2 cellular contexts compared by ENCODE assay signal in the genomic region with DNA sequence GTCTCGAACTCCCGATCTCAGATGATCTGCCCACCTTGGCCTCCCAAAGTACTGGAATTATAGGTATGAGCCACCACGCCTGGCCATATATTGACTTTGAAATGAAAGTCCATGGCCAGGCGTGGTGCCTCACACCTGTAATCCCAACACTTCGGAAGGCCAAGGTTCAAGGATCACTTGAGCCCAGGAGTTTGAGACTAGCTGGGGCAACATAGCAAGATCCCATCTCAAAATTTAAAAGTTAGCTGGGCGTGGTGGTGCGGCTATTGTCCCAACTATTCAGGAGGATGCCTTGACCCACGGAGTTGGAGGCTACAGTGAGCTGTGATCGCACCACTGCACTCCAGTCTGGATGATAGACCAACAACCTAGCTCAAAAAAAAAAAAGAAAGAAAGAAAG.
TF ChIP-seq lines count a peak whose summit lies in the region.

No MANE protein-coding gene starts in this region.

TF ChIP-seq in HepG2, 621 proteins besides CTCF, POLR2A, EP300 and RAD21:
- no peak for TF ChIP-seq ZNF572 (CRISPR knock-in tag; IDR thresholded peaks at IDR 0.05)
- TF ChIP-seq, protein P1, sequence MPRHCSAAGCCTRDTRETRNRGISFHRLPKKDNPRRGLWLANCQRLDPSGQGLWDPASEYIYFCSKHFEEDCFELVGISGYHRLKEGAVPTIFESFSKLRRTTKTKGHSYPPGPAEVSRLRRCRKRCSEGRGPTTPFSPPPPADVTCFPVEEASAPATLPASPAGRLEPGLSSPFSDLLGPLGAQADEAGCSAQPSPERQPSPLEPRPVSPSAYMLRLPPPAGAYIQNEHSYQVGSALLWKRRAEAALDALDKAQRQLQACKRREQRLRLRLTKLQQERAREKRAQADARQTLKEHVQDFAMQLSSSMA (CRISPR knock-in tag; IDR thresholded peaks at IDR 0.05), result no peak
- no peak for TF ChIP-seq ASH2L (IDR thresholded peaks at IDR 0.05; ENCODE audit: insufficient read length, low read depth, low read length)
- TF ChIP-seq ZNF121 (CRISPR knock-in tag; IDR thresholded peaks at IDR 0.05), result peak; percentile 83
- 0 out of 2 replicates have a peak, but pooled peaks have one; percentile 6 for TF ChIP-seq HNF4A (CRISPR knock-in tag; IDR thresholded peaks at IDR 0.05)
- no peak for TF ChIP-seq KDM2A (CRISPR knock-in tag; IDR thresholded peaks at IDR 0.05; ENCODE audit: borderline replicate concordance, low read depth)
- TF ChIP-seq MED13 (CRISPR knock-in tag; IDR thresholded peaks at IDR 0.05), result no peak

TF ChIP-seq in K562, 482 proteins besides CTCF, POLR2A, EP300 and RAD21:
- peak; percentile 55 for TF ChIP-seq ZNF121 (CRISPR knock-in tag; conservative IDR thresholded peaks at IDR 0.05)
- no peak for TF ChIP-seq TARDBP (IDR thresholded peaks at IDR 0.05)
